ENCODE assay signal across 23 cellular contexts in genomic region chr20:2139250-2139649, GRCh38. TPM values are rescaled to one million over a fixed set of nuclear protein-coding genes. Genes with fewer than 3 reads are reported as not detected.
DNase-seq lines count a peak whose midpoint lies in the region; ATAC-seq and TF ChIP-seq lines count a peak whose summit lies in the region.
"Had no signal": no experiment of that assay in that cellular context is flagged by ENCODE, and none has a peak within 500 bp of the region (broad histone marks: within the 10 kb centered on the region; RNA-seq: fewer than 3 reads in every experiment).

No MANE protein-coding gene starts in this region.

- no peak overlapping the region for H3K4me3 Mint-ChIP-seq in stimulated activated naive CD8-positive, alpha-beta T cell treated with anti-CD3 and anti-CD28 coated beads, Interleukin-15, Interleukin-2, amounts not matched to agents 100 ng/mL and 50 ng/mL, for 24 hours
- no peak overlapping the region for H3K4me3 Mint-ChIP-seq in activated T-helper 17 cell treated with anti-CD3 and anti-CD28 coated beads, Interleukin-2, amount 50 U/mL, for 72 hours
- no peak overlapping the region for H3K4me3 Mint-ChIP-seq in neural crest cell
- H3K4me3 Mint-ChIP-seq: CD4-positive, alpha-beta memory T cell; IgD-negative memory B cell had no signal

- no peaks in the 10 kb centered on the region for H3K9me3 Mint-ChIP-seq in stimulated activated naive CD8-positive, alpha-beta T cell treated with anti-CD3 and anti-CD28 coated beads, Interleukin-15, Interleukin-2, amounts not matched to agents 100 ng/mL and 50 ng/mL, for 24 hours
- H3K9me3 Mint-ChIP-seq in activated T-helper 17 cell treated with anti-CD3 and anti-CD28 coated beads, Interleukin-2, amount 50 U/mL, for 72 hours, result no peaks in the 10 kb centered on the region
- H3K9me3 Mint-ChIP-seq in neural crest cell, result no peaks in the 10 kb centered on the region
- H3K9me3 Mint-ChIP-seq: IgD-negative memory B cell had no signal

- no peak for DNase-seq in stimulated activated naive CD8-positive, alpha-beta T cell treated with anti-CD3 and anti-CD28 coated beads, Interleukin-15, Interleukin-2, amounts not matched to agents 100 U/mL and 50 U/mL, for 24 hours
- DNase-seq in neural crest cell (ENCODE audit: low read depth, low spot score), result no peak
- DNase-seq in COLO829 (ENCODE audit: low spot score), result no peak
- DNase-seq in T-helper 2 cell, result no peak
- DNase-seq in NCI-H1694 treated with DMSO at 0.1 percent for 48 hours (lab: John Stamatoyannopoulos, UW), result no peak
- DNase-seq: BE2C; CD4-positive, alpha-beta memory T cell; DMS79 treated with DMSO at 0.1 percent for 48 hours; HCEC 1CT; Karpas-422; MG63; NCI-H1048; NCI-H1436; NCI-H2029; NCI-H446 treated with DMSO at 0.1 percent for 48 hours; NCI-H69; NK-92 treated with Interleukin-12 subunit alpha and Interleukin-12 subunit beta, amount 100 ng/mL, for 24 hours; SHP77 treated with DMSO at 0.1 percent for 48 hours; SK-N-SH had no signal

- H3K36me3 Mint-ChIP-seq in stimulated activated naive CD8-positive, alpha-beta T cell treated with anti-CD3 and anti-CD28 coated beads, Interleukin-15, Interleukin-2, amounts not matched to agents 100 ng/mL and 50 ng/mL, for 24 hours (ENCODE audit: low read depth), result peaks cover 8% of the 10 kb centered on the region
- H3K36me3 Mint-ChIP-seq in activated T-helper 17 cell treated with anti-CD3 and anti-CD28 coated beads, Interleukin-2, amount 50 U/mL, for 72 hours (ENCODE audit: low read depth), result peaks cover 18% of the 10 kb centered on the region
- H3K36me3 Mint-ChIP-seq in neural crest cell (ENCODE audit: low read depth), result no peaks in the 10 kb centered on the region

- H3K27me3 Mint-ChIP-seq in stimulated activated naive CD8-positive, alpha-beta T cell treated with anti-CD3 and anti-CD28 coated beads, Interleukin-15, Interleukin-2, amounts not matched to agents 100 ng/mL and 50 ng/mL, for 24 hours, result no peaks in the 10 kb centered on the region
- no peaks in the 10 kb centered on the region for H3K27me3 Mint-ChIP-seq in activated T-helper 17 cell treated with anti-CD3 and anti-CD28 coated beads, Interleukin-2, amount 50 U/mL, for 72 hours
- no peaks in the 10 kb centered on the region for H3K27me3 Mint-ChIP-seq in neural crest cell (ENCODE audit: low read depth)
- H3K27me3 Mint-ChIP-seq: CD4-positive, alpha-beta memory T cell; IgD-negative memory B cell had no signal

- H3K27ac Mint-ChIP-seq in stimulated activated naive CD8-positive, alpha-beta T cell treated with anti-CD3 and anti-CD28 coated beads, Interleukin-15, Interleukin-2, amounts not matched to agents 100 ng/mL and 50 ng/mL, for 24 hours, result peak overlapping the region; percentile 19
- H3K27ac Mint-ChIP-seq in activated T-helper 17 cell treated with anti-CD3 and anti-CD28 coated beads, Interleukin-2, amount 50 U/mL, for 72 hours, result peak overlapping the region; percentile 7
- peak overlapping the region; percentile 55 for H3K27ac Mint-ChIP-seq in neural crest cell (ENCODE audit: unreplicated experiment)
- H3K27ac Mint-ChIP-seq: IgD-negative memory B cell had no signal

- H3K4me1 Mint-ChIP-seq in stimulated activated naive CD8-positive, alpha-beta T cell treated with anti-CD3 and anti-CD28 coated beads, Interleukin-15, Interleukin-2, amounts not matched to agents 100 ng/mL and 50 ng/mL, for 24 hours (ENCODE audit: low read depth), result peaks cover 14% of the 10 kb centered on the region
- H3K4me1 Mint-ChIP-seq in activated T-helper 17 cell treated with anti-CD3 and anti-CD28 coated beads, Interleukin-2, amount 50 U/mL, for 72 hours, result peaks cover 22% of the 10 kb centered on the region
- no peaks in the 10 kb centered on the region for H3K4me1 Mint-ChIP-seq in neural crest cell

- TF ChIP-seq CTCF in neural crest cell (conservative IDR thresholded peaks at IDR 0.05), result no peak

- ATAC-seq in stimulated activated naive CD8-positive, alpha-beta T cell treated with anti-CD3 and anti-CD28 coated beads, Interleukin-15, Interleukin-2, amounts not matched to agents 100 U/mL and 50 U/mL, for 24 hours, result no peak
- no peak for ATAC-seq in activated T-helper 17 cell treated with anti-CD3 and anti-CD28 coated beads, Interleukin-2, amount 50 U/mL, for 72 hours (replicated peaks)
- ATAC-seq in GM21423 (IDR thresholded peaks at IDR 0.05; ENCODE audit: unreplicated experiment), result no peak

RNA-seq across cellular contexts. Expression of gene STK35, which starts 37.6 kb away (rescaled TPM):
- 10 to 100 TPM; 23.1 to 25.9 TPM for total RNA-seq in activated T-helper 17 cell treated with anti-CD3 and anti-CD28 coated beads, Interleukin-2, amount 50 U/mL, for 72 hours
- 35.7 and 36.0 TPM in 2 replicates for total RNA-seq in neural crest cell
